ENCODE assay signal across 7 cellular contexts in genomic region chr19:40348125-40348913, GRCh38. TPM values are rescaled to one million over a fixed set of nuclear protein-coding genes. Genes with fewer than 3 reads are reported as not detected.
DNase-seq lines count a peak whose midpoint lies in the region; ATAC-seq and TF ChIP-seq lines count a peak whose summit lies in the region.

A gene with protein sequence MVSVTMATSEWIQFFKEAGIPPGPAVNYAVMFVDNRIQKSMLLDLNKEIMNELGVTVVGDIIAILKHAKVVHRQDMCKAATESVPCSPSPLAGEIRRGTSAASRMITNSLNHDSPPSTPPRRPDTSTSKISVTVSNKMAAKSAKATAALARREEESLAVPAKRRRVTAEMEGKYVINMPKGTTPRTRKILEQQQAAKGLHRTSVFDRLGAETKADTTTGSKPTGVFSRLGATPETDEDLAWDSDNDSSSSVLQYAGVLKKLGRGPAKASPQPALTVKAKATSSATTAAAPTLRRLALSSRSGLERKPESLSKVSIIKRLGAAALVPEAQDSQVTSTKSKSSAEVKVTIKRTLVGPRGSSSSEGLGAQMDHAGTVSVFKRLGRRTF (minus strand): TSS chr19:40348397. CDS start chr19:40341857, 6,540 bp downstream.
TSS of gene PLD3 (plus strand) at chr19:40348695. CDS start at chr19:40366484, 17,789 bp downstream.

- H3K4me3 ChIP-seq in hepatocyte, result peak within 1 kb of the TSS; percentile 82

- no peaks in the 10 kb centered on the region for H3K27me3 ChIP-seq in hepatocyte

- H3K4me1 ChIP-seq in hepatocyte (ENCODE audit: insufficient read depth), result peaks cover 12% of the 10 kb centered on the region

- H3K4me2 ChIP-seq in hepatocyte, result peak within 1 kb of the TSS; percentile 94

- peak within 1 kb of the TSS; percentile 54 for H3K27ac ChIP-seq in hepatocyte

- WGBS in hepatocyte (ENCODE audit: low lambda C conversion rate, missing lambda C conversion rate), result under 1% methylated on average over 51 of the region's 77 CpGs

- H3K79me2 ChIP-seq in hepatocyte, result peaks cover 54% of the 10 kb centered on the region

- no peak for TF ChIP-seq CTCF in hepatocyte (IDR thresholded peaks at IDR 0.05; ENCODE audit: poor library complexity)

- no peaks in the 10 kb centered on the region for H3K9me2 ChIP-seq in hepatocyte (replicated peaks; ENCODE audit: insufficient read depth)

- peak within 1 kb of the TSS; percentile 79 for H2AFZ ChIP-seq in hepatocyte

- no peaks in the 10 kb centered on the region for H3K9me3 ChIP-seq in hepatocyte (ENCODE audit: low read depth)

- peak; percentile 79 for ATAC-seq in GM18508 (IDR thresholded peaks at IDR 0.05; ENCODE audit: insufficient read depth, unreplicated experiment)
- ATAC-seq in HG03025 (IDR thresholded peaks at IDR 0.05; ENCODE audit: low FRiP score, unreplicated experiment), result peak; percentile 93

- peak; percentile 99 for DNase-seq in NCI-H2081 (lab: John Stamatoyannopoulos, UW)
- peak; percentile 98 for DNase-seq in T1000 (lab: John Stamatoyannopoulos, UW)
- peak; percentile 100 for DNase-seq in astrocyte of the hippocampus (ENCODE audit: low read depth, low spot score)
- DNase-seq in hepatocyte (ENCODE audit: low spot score), result peak; percentile 100
- DNase-seq in retina, result peak; percentile 97

- H4K20me1 ChIP-seq in hepatocyte (ENCODE audit: insufficient read depth, poor library complexity, severe bottlenecking), result no peaks in the 10 kb centered on the region

- H3K36me3 ChIP-seq in hepatocyte (replicated peaks; ENCODE audit: insufficient read depth, low read depth), result no peaks in the 10 kb centered on the region

RNA-seq across cellular contexts. Expression of the first gene that starts in this region (rescaled TPM):
- total RNA-seq in hepatocyte, result 7.4 and 9.7 TPM in 2 replicates
- polyA plus RNA-seq in hepatocyte, result 9.3 and 9.8 TPM in 2 replicates

RNA-seq across cellular contexts. Expression of gene PLD3, which starts in this region (rescaled TPM):
- total RNA-seq in hepatocyte, result 668 and 805 TPM in 2 replicates
- 1,297 and 1,400 TPM in 2 replicates for polyA plus RNA-seq in hepatocyte

Comparison
In these comparisons a context has a peak if more than half of its experiments do, and no peak if none do; other contexts are left out.
1. Peak in every context shown above with its lines: DNase-seq, ATAC-seq, H3K4me3 ChIP-seq and H3K27ac ChIP-seq.